Comparison of ENCODE assay signal across 8 cellular contexts in genomic region chr9:131478421-131478868, GRCh38. TPM values are rescaled to one million over a fixed set of nuclear protein-coding genes. Genes with fewer than 3 reads are reported as not detected.
A peak's percentile ranks its signal among the peaks of the same experiment; 100 is the strongest.
DNase-seq lines count a peak whose midpoint lies in the region; ATAC-seq and TF ChIP-seq lines count a peak whose summit lies in the region.

No MANE protein-coding gene starts in this region.

- H3K4me3 ChIP-seq in Peyer's patch = no peak overlapping the region

- peak; percentile 12 to 57 (median 38) for TF ChIP-seq CTCF in Peyer's patch (IDR thresholded peaks at IDR 0.05)

- no peak for TF ChIP-seq POLR2A in Peyer's patch (IDR thresholded peaks at IDR 0.05)

- DNase-seq in NCI-H1417 (lab: John Stamatoyannopoulos, UW) (peak in 2 of 3 experiments; percentile 19 to 52), NCI-H1417 treated with DMSO at 0.1 percent for 48 hours (lab: John Stamatoyannopoulos, UW) (no peak), Peyer's patch (peak in 2 of 3 donors; percentile 69 to 78), left ventricle myocardium superior (peak; percentile 69), NCI-H226 (no peak), AG08395 (ENCODE audit: low spot score) (no peak)
- peak; percentile 59 for DNase-seq in activated naive CD4-positive, alpha-beta T cell treated with Interleukin-2 at 50 U/mL for 16 hours
- peak; percentile 48 to 57 for DNase-seq in stimulated activated CD4-positive, alpha-beta T cell treated with anti-CD3 and anti-CD28 coated beads, Interleukin-2, amount 100 ng/mL, for 48 hours

- H3K4me1 ChIP-seq in Peyer's patch = no peaks in the 10 kb centered on the region

- H3K27ac ChIP-seq in Peyer's patch = no peak overlapping the region

- ATAC-seq in left ventricle myocardium superior = no peak

- H3K36me3 ChIP-seq in Peyer's patch = peaks cover 0 to 98% (median 2%) of the 10 kb centered on the region in 3 donors

- H3K27me3 ChIP-seq in Peyer's patch = no peaks in the 10 kb centered on the region

- no peaks in the 10 kb centered on the region for H3K9me3 ChIP-seq in Peyer's patch

- intact Hi-C loops in left ventricle myocardium superior (cut with micrococcal nuclease) = no loop called here

RNA-seq across cellular contexts. Expression of gene POMT1, which starts 24.3 kb away (rescaled TPM):
- 10 to 100 TPM; 37.1 to 94.8 (median 46.1) TPM for total RNA-seq in Peyer's patch
- 19.9 TPM for total RNA-seq in left ventricle myocardium superior

RNA-seq across cellular contexts. Expression of gene UCK1, which starts 52.6 kb away (rescaled TPM):
- 10 to 100 TPM; 20.6 to 37.2 (median 31.1) TPM for total RNA-seq in Peyer's patch
- 28.6 TPM for total RNA-seq in left ventricle myocardium superior

Comparison
In these comparisons a context has a peak if more than half of its experiments do, and no peak if none do; other contexts are left out.
1. DNase-seq: peak in NCI-H1417 (2 of 3), Peyer's patch (2 of 3), activated naive CD4-positive, alpha-beta T cell treated with Interleukin-2 at 50 U/mL for 16 hours (single experiment), left ventricle myocardium superior (single experiment) and stimulated activated CD4-positive, alpha-beta T cell treated with anti-CD3 and anti-CD28 coated beads, Interleukin-2, amount 100 ng/mL, for 48 hours (2 of 2); none in NCI-H1417 treated with DMSO at 0.1 percent for 48 hours (single experiment), NCI-H226 (single experiment) and AG08395 (single experiment).